In genomic region chr1:192524223-192524622, GRCh38 we compare ENCODE assay signal across 20 cellular contexts. TPM values are rescaled to one million over a fixed set of nuclear protein-coding genes. Genes with fewer than 3 reads are reported as not detected.
A peak's percentile ranks its signal among the peaks of the same experiment; 100 is the strongest.
DNase-seq lines count a peak whose midpoint lies in the region; ATAC-seq and TF ChIP-seq lines count a peak whose summit lies in the region.
"Had no signal": no experiment of that assay in that cellular context is flagged by ENCODE, and none has a peak within 500 bp of the region (broad histone marks: within the 10 kb centered on the region; RNA-seq: fewer than 3 reads in every experiment).

No MANE protein-coding gene starts in this region.

- H3K4me3 Mint-ChIP-seq in endodermal cell, result no peak overlapping the region
- H3K4me3 Mint-ChIP-seq in activated T-cell treated with anti-CD3 and anti-CD28 coated beads, Interleukin-2, amount 50 U/mL, for 24 hours, result no peak overlapping the region
- H3K4me3 Mint-ChIP-seq: activated CD4-positive, alpha-beta T cell treated with anti-CD3 and anti-CD28 coated beads for 36 hours; central memory CD8-positive, alpha-beta T cell had no signal

- no peak overlapping the region for H3K9ac ChIP-seq in KMS-11
- H3K9ac ChIP-seq in endodermal cell (ENCODE audit: extremely low read depth, low read length, poor library complexity, severe bottlenecking), result no peak overlapping the region

- H3K9me3 ChIP-seq in osteoblast (ENCODE audit: low read depth, low read length) (no peaks in the 10 kb centered on the region), endodermal cell (ENCODE audit: control insufficient read depth, low read length) (no peaks in the 10 kb centered on the region)
- H3K9me3 ChIP-seq: mucosa of descending colon, pancreas, spleen had no signal

- no peaks in the 10 kb centered on the region for H4K20me1 ChIP-seq in KMS-11 (ENCODE audit: insufficient read depth)
- no peaks in the 10 kb centered on the region for H4K20me1 ChIP-seq in osteoblast (ENCODE audit: insufficient read depth, low read length)

- no peaks in the 10 kb centered on the region for H3K27me3 Mint-ChIP-seq in endodermal cell (ENCODE audit: insufficient read depth)
- H3K27me3 Mint-ChIP-seq in activated T-cell treated with anti-CD3 and anti-CD28 coated beads, Interleukin-2, amount 50 U/mL, for 24 hours, result no peaks in the 10 kb centered on the region
- H3K27me3 Mint-ChIP-seq: activated CD4-positive, alpha-beta T cell treated with anti-CD3 and anti-CD28 coated beads for 36 hours; central memory CD8-positive, alpha-beta T cell had no signal

- H2AFZ ChIP-seq in KMS-11 (ENCODE audit: low read depth) (no peak overlapping the region), osteoblast (ENCODE audit: low read length) (no peak overlapping the region)

- H3K4me1 Mint-ChIP-seq in endodermal cell, result peaks cover 5% of the 10 kb centered on the region
- H3K4me1 Mint-ChIP-seq in activated T-cell treated with anti-CD3 and anti-CD28 coated beads, Interleukin-2, amount 50 U/mL, for 24 hours (ENCODE audit: low read depth), result peaks cover 37% of the 10 kb centered on the region

- H3K79me2 ChIP-seq in KMS-11 (ENCODE audit: insufficient read depth, low read depth), result no peaks in the 10 kb centered on the region
- no peaks in the 10 kb centered on the region for H3K79me2 ChIP-seq in osteoblast (ENCODE audit: insufficient read depth, low read length)

- H3K27me3 ChIP-seq in KMS-11 (ENCODE audit: insufficient read depth, low read depth) (no peaks in the 10 kb centered on the region), osteoblast (ENCODE audit: insufficient read depth, low read length) (no peaks in the 10 kb centered on the region), endodermal cell (ENCODE audit: control insufficient read depth, insufficient read depth, low read length, poor library complexity, severe bottlenecking) (no peaks in the 10 kb centered on the region)
- H3K27me3 ChIP-seq: pancreas, spleen had no signal

- DNase-seq in AG20443 (ENCODE audit: low spot score) (peak; percentile 33), dermis blood vessel endothelial cell (peak; percentile 49), osteoblast (ENCODE audit: insufficient read length, low spot score, missing footprints) (no peak), endodermal cell (no peak), inferior parietal cortex (ENCODE audit: extremely low spot score) (no peak)
- DNase-seq in activated T-cell treated with anti-CD3 and anti-CD28 coated beads, Interleukin-2, amount 50 U/mL, for 24 hours, result no peak
- DNase-seq: activated CD4-positive, alpha-beta T cell treated with anti-CD3 and anti-CD28 coated beads for 36 hours; mucosa of descending colon; NCI-H1417 treated with DMSO at 0.1 percent for 48 hours; NCI-H2227 treated with DMSO at 0.1 percent for 48 hours; pancreas; SIG-M5; spleen; stimulated activated naive CD8-positive, alpha-beta T cell treated with anti-CD3 and anti-CD28 coated beads, Interleukin-15, Interleukin-2, amounts not matched to agents 100 U/mL and 50 U/mL, for 24 hours had no signal

- ATAC-seq in GM18519 (IDR thresholded peaks at IDR 0.05; ENCODE audit: low FRiP score, unreplicated experiment), result no peak
- ATAC-seq: activated CD4-positive, alpha-beta T cell treated with anti-CD3 and anti-CD28 coated beads for 36 hours; activated naive CD4-positive, alpha-beta T cell treated with anti-CD3 and anti-CD28 coated beads, Interleukin-2, amount 50 U/mL, for 72 hours; K562; mucosa of descending colon; pancreas; stimulated activated naive CD8-positive, alpha-beta T cell treated with anti-CD3 and anti-CD28 coated beads, Interleukin-15, Interleukin-2, amounts not matched to agents 100 U/mL and 50 U/mL, for 24 hours had no signal

- H3K27ac ChIP-seq in KMS-11 (no peak overlapping the region), osteoblast (ENCODE audit: low read depth, low read length) (peak overlapping the region; percentile 56), endodermal cell (ENCODE audit: low read depth, low read length) (no peak overlapping the region)
- H3K27ac ChIP-seq: pancreas, spleen had no signal

- H3K4me1 ChIP-seq in KMS-11 (ENCODE audit: low read depth, poor library complexity, severe bottlenecking) (peaks cover 39% of the 10 kb centered on the region), osteoblast (ENCODE audit: insufficient read depth, low read length) (peaks cover 32% of the 10 kb centered on the region), endodermal cell (ENCODE audit: control insufficient read depth, insufficient read depth, low read length) (no peaks in the 10 kb centered on the region)
- H3K4me1 ChIP-seq: pancreas had no signal

- no peak for TF ChIP-seq CTCF in KMS-11 (conservative IDR thresholded peaks at IDR 0.05; ENCODE audit: low read depth, low read length)
- no peak for TF ChIP-seq CTCF in osteoblast (IDR thresholded peaks at IDR 0.05; ENCODE audit: extremely low read depth, low read depth, low read length)
- TF ChIP-seq CTCF in endodermal cell (conservative IDR thresholded peaks at IDR 0.05), result no peak

- H3K4me3 ChIP-seq in KMS-11 (IDR thresholded peaks at IDR 0.05; ENCODE audit: insufficient read depth, low read depth, low read length) (no peak overlapping the region), osteoblast (ENCODE audit: insufficient read depth, low read length) (no peak overlapping the region), endodermal cell (ENCODE audit: low read length) (no peak overlapping the region)
- H3K4me3 ChIP-seq: K562, mucosa of descending colon, pancreas, spleen had no signal

- WGBS in endodermal cell (ENCODE audit: insufficient coverage in 1 of 2, insufficient read length in 1 of 2), 2 experiments, result 100% methylated on average over 1 of the region's 1 CpG; no CpG with 5 or more reads in 1 of the 2 experiments

- no peaks in the 10 kb centered on the region for H3K36me3 Mint-ChIP-seq in endodermal cell (ENCODE audit: low read depth)
- H3K36me3 Mint-ChIP-seq in activated T-cell treated with anti-CD3 and anti-CD28 coated beads, Interleukin-2, amount 50 U/mL, for 24 hours (ENCODE audit: low read depth), result no peaks in the 10 kb centered on the region
- H3K36me3 Mint-ChIP-seq: activated naive CD4-positive, alpha-beta T cell treated with anti-CD3 and anti-CD28 coated beads, Interleukin-2, amount 50 U/mL, for 72 hours had no signal

- H3K27ac Mint-ChIP-seq in endodermal cell, result no peak overlapping the region
- H3K27ac Mint-ChIP-seq in activated T-cell treated with anti-CD3 and anti-CD28 coated beads, Interleukin-2, amount 50 U/mL, for 24 hours, result no peak overlapping the region
- H3K27ac Mint-ChIP-seq: activated CD4-positive, alpha-beta T cell treated with anti-CD3 and anti-CD28 coated beads for 36 hours; activated naive CD4-positive, alpha-beta T cell treated with anti-CD3 and anti-CD28 coated beads, Interleukin-2, amount 50 U/mL, for 72 hours had no signal

- H3K36me3 ChIP-seq in KMS-11 (ENCODE audit: insufficient read depth) (no peaks in the 10 kb centered on the region), osteoblast (ENCODE audit: insufficient read depth, low read length) (no peaks in the 10 kb centered on the region), endodermal cell (ENCODE audit: control insufficient read depth, insufficient read depth, low read length) (no peaks in the 10 kb centered on the region)
- H3K36me3 ChIP-seq: pancreas, spleen had no signal

- no peaks in the 10 kb centered on the region for H3K9me3 Mint-ChIP-seq in endodermal cell
- H3K9me3 Mint-ChIP-seq in activated T-cell treated with anti-CD3 and anti-CD28 coated beads, Interleukin-2, amount 50 U/mL, for 24 hours, result no peaks in the 10 kb centered on the region
- H3K9me3 Mint-ChIP-seq: activated naive CD4-positive, alpha-beta T cell treated with anti-CD3 and anti-CD28 coated beads, Interleukin-2, amount 50 U/mL, for 72 hours; central memory CD8-positive, alpha-beta T cell had no signal

- peak overlapping the region; percentile 1 for H3K4me2 ChIP-seq in KMS-11
- H3K4me2 ChIP-seq in osteoblast (ENCODE audit: insufficient read depth, low read length), result no peak overlapping the region

RNA-seq across cellular contexts. Expression of gene RGS1, which starts 51.4 kb away (rescaled TPM):
- total RNA-seq in dermis blood vessel endothelial cell, result not detected in 2 replicates
- total RNA-seq in osteoblast, result not detected in 2 replicates
- total RNA-seq in endodermal cell, result not detected
- polyA plus RNA-seq in endodermal cell (2013, experiment 1 of 2), result 1.2 TPM
- 1.2 TPM for polyA plus RNA-seq in endodermal cell (2013, experiment 2 of 2)
- total RNA-seq: K562, kidney epithelial cell had no signal
- polyA plus RNA-seq: K562 had no signal

Comparison
In these comparisons a context has a peak if more than half of its experiments do, and no peak if none do; other contexts are left out.
1. DNase-seq: peak in AG20443 (single experiment) and dermis blood vessel endothelial cell (single experiment); none in osteoblast (single experiment), endodermal cell (single experiment), inferior parietal cortex (single experiment) and activated T-cell treated with anti-CD3 and anti-CD28 coated beads, Interleukin-2, amount 50 U/mL, for 24 hours (single experiment).